11 cellular contexts compared by ENCODE assay signal in the genomic region with DNA sequence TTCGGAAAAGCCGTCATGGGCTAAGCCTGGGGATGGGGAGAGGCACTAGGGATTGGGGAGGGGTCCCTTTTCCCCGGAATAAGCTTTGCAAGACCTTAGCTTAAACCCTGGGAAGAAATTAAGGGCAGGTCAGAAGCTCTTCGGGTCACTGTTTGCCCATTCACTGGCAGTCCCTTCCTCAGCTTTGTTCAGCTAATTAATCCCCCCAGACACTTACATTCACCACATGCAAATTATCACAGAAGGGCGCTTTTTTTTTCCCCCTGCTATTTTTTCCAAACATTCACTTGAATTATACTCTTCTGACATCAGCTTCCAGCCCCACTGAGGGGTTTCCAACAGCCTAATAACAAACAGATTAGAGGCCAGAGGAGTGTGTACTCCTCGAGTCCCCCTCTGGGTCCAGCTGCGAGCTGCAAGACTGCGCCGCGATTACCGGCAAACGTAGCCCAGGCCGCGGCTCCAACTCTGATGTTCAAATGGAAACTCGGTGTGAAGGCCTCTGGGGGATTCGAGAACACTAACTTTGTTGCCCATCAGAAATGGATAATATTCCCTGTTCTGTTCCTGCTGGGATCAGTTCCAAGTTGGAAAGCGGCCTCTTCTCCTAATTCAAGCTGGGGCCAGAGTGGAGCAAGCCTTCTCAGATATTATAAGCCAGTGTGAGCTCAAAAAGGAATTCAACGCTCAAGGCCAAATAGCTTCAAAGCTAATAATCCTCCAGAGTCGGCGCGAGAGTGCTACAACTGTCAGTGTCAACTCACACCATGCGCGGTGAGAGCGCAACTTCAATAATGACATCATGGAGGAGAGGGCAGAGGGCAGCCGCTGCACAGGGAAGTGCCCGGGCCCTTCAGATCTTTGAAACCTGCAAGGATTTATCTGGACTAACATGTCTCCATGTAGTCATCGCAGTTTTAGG.
A peak's percentile ranks its signal among the peaks of the same experiment; 100 is the strongest.
DNase-seq lines count a peak whose midpoint lies in the region; ATAC-seq and TF ChIP-seq lines count a peak whose summit lies in the region.
"Had no signal": no experiment of that assay in that cellular context is flagged by ENCODE, and none has a peak within 500 bp of the region (broad histone marks: within the 10 kb centered on the region; RNA-seq: fewer than 3 reads in every experiment).

No MANE protein-coding gene starts in this region.

- H3K4me2 ChIP-seq in neural progenitor cell, result peak overlapping the region; percentile 64

- DNase-seq in neural progenitor cell (ENCODE audit: low spot score), result peak; percentile 77
- peak; percentile 72 to 80 for DNase-seq in uterus
- DNase-seq in NCI-H82 treated with DMSO at 0.1 percent for 48 hours (lab: John Stamatoyannopoulos, UW; ENCODE audit: unreplicated experiment), result no peak
- DNase-seq in SK-N-DZ (ENCODE audit: low spot score), result no peak
- DNase-seq: erythroblast; MG63; NCI-H524; stimulated activated naive CD8-positive, alpha-beta T cell treated with anti-CD3 and anti-CD28 coated beads, Interleukin-15, Interleukin-2, amounts not matched to agents 100 U/mL and 50 U/mL, for 24 hours had no signal

- intact Hi-C loops in uterus (cut with DNase I; ENCODE audit: low total_unique reads), result no loop called here

- H3K27ac Mint-ChIP-seq in brain (peak overlapping the region in 3 of 5 experiments; percentile 18 to 71 (median 47)), neural progenitor cell (peak overlapping the region; percentile 65)
- H3K27ac Mint-ChIP-seq in stimulated activated memory B cell treated with anti-CD40 and anti-IgM and Interleukin-4, amounts not matched to agents 10 μg/mL and 1 μg/mL and 100 μg/mL, for 72 hours, result no peak overlapping the region

- no peak for TF ChIP-seq POLR2A in gastroesophageal sphincter (IDR thresholded peaks at IDR 0.05)
- no peak for TF ChIP-seq POLR2A in uterus (IDR thresholded peaks at IDR 0.05)

- TF ChIP-seq CTCF in brain (conservative IDR thresholded peaks at IDR 0.05) (no peak), gastroesophageal sphincter (IDR thresholded peaks at IDR 0.05) (no peak), neural progenitor cell (IDR thresholded peaks at IDR 0.05) (no peak), uterus (IDR thresholded peaks at IDR 0.05) (peak in 2 of 4 experiments; percentile 6 to 26)

- H3K9me3 ChIP-seq in gastroesophageal sphincter, result no peaks in the 10 kb centered on the region
- H3K9me3 ChIP-seq in neural progenitor cell (ENCODE audit: low read depth), result no peaks in the 10 kb centered on the region
- no peaks in the 10 kb centered on the region for H3K9me3 ChIP-seq in uterus
- H3K9me3 ChIP-seq: MG63 had no signal

- H3K4me3 ChIP-seq in gastroesophageal sphincter (no peak overlapping the region), neural progenitor cell (no peak overlapping the region), uterus (no peak overlapping the region)
- H3K4me3 ChIP-seq: MG63 had no signal

- peaks cover 38% of the 10 kb centered on the region for H3K27me3 Mint-ChIP-seq in brain
- H3K27me3 Mint-ChIP-seq in neural progenitor cell (ENCODE audit: insufficient read depth, low read depth), result peaks cover 10% of the 10 kb centered on the region
- H3K27me3 Mint-ChIP-seq in stimulated activated memory B cell treated with anti-CD40 and anti-IgM and Interleukin-4, amounts not matched to agents 10 μg/mL and 1 μg/mL and 100 μg/mL, for 72 hours, result no peaks in the 10 kb centered on the region

- peaks cover 0 to 5% (median 0%) of the 10 kb centered on the region in 5 experiments for H3K9me3 Mint-ChIP-seq in brain
- H3K9me3 Mint-ChIP-seq in neural progenitor cell, result no peaks in the 10 kb centered on the region
- H3K9me3 Mint-ChIP-seq in stimulated activated memory B cell treated with anti-CD40 and anti-IgM and Interleukin-4, amounts not matched to agents 10 μg/mL and 1 μg/mL and 100 μg/mL, for 72 hours, result peaks cover 2% of the 10 kb centered on the region

- no peaks in the 10 kb centered on the region for H3K27me3 ChIP-seq in gastroesophageal sphincter
- H3K27me3 ChIP-seq in neural progenitor cell, result no peaks in the 10 kb centered on the region
- no peaks in the 10 kb centered on the region for H3K27me3 ChIP-seq in uterus
- H3K27me3 ChIP-seq: MG63 had no signal

- H3F3A ChIP-seq in neural progenitor cell (ENCODE audit: low read depth), result peaks cover 22% of the 10 kb centered on the region

- H3K4me1 Mint-ChIP-seq in brain, result peaks cover 33% of the 10 kb centered on the region
- H3K4me1 Mint-ChIP-seq in neural progenitor cell, result peaks cover 43% of the 10 kb centered on the region
- no peaks in the 10 kb centered on the region for H3K4me1 Mint-ChIP-seq in stimulated activated memory B cell treated with anti-CD40 and anti-IgM and Interleukin-4, amounts not matched to agents 10 μg/mL and 1 μg/mL and 100 μg/mL, for 72 hours

- H3K4me3 Mint-ChIP-seq in brain (peak overlapping the region in 4 of 5 experiments; percentile 10 to 56 (median 32)), neural progenitor cell (peak overlapping the region; percentile 57)
- no peak overlapping the region for H3K4me3 Mint-ChIP-seq in stimulated activated memory B cell treated with anti-CD40 and anti-IgM and Interleukin-4, amounts not matched to agents 10 μg/mL and 1 μg/mL and 100 μg/mL, for 72 hours

- H4K20me1 ChIP-seq in neural progenitor cell (ENCODE audit: low read depth), result no peaks in the 10 kb centered on the region

- H3K27ac ChIP-seq in gastroesophageal sphincter (peak overlapping the region in 3 of 4 donors; percentile 28 to 66 (median 52)), neural progenitor cell (no peak overlapping the region), uterus (peak overlapping the region; percentile 60 to 77)

- no peak for TF ChIP-seq EP300 in gastroesophageal sphincter (IDR thresholded peaks at IDR 0.05)

- H3K4me1 ChIP-seq in gastroesophageal sphincter (peaks cover 0 to 26% (median 3%) of the 10 kb centered on the region in 3 donors), neural progenitor cell (peaks cover 25% of the 10 kb centered on the region), uterus (no peaks in the 10 kb centered on the region)

- H3K36me3 Mint-ChIP-seq in brain, result no peaks in the 10 kb centered on the region
- H3K36me3 Mint-ChIP-seq in neural progenitor cell, result no peaks in the 10 kb centered on the region
- no peaks in the 10 kb centered on the region for H3K36me3 Mint-ChIP-seq in stimulated activated memory B cell treated with anti-CD40 and anti-IgM and Interleukin-4, amounts not matched to agents 10 μg/mL and 1 μg/mL and 100 μg/mL, for 72 hours

- no peak overlapping the region for H3K9ac ChIP-seq in neural progenitor cell

- peak; percentile 70 for ATAC-seq in gastroesophageal sphincter
- ATAC-seq in stimulated activated memory B cell treated with anti-CD40 and anti-IgM and Interleukin-4, amounts not matched to agents 10 μg/mL and 1 μg/mL and 100 μg/mL, for 72 hours, result no peak
- ATAC-seq: stimulated activated naive CD8-positive, alpha-beta T cell treated with anti-CD3 and anti-CD28 coated beads, Interleukin-15, Interleukin-2, amounts not matched to agents 100 U/mL and 50 U/mL, for 24 hours had no signal

- WGBS in gastroesophageal sphincter (ENCODE audit: low coverage in 1 of 2), 2 donors, result 35 to 43% methylated on average over 15 to 20 of the region's 27 CpGs

- H2AFZ ChIP-seq in neural progenitor cell (replicated peaks), result no peak overlapping the region

- no peaks in the 10 kb centered on the region for H3K79me2 ChIP-seq in neural progenitor cell (ENCODE audit: low read depth)

- H3K36me3 ChIP-seq in gastroesophageal sphincter (no peaks in the 10 kb centered on the region), neural progenitor cell (no peaks in the 10 kb centered on the region), uterus (no peaks in the 10 kb centered on the region)
- H3K36me3 ChIP-seq: MG63 had no signal

Comparison
In these comparisons a context has a peak if more than half of its experiments do, and no peak if none do; other contexts are left out.
1. DNase-seq: peak in neural progenitor cell (single experiment) and uterus (2 of 2); none in NCI-H82 treated with DMSO at 0.1 percent for 48 hours (single experiment) and SK-N-DZ (single experiment).